1 cellular context compared by ENCODE assay signal in the genomic region with DNA sequence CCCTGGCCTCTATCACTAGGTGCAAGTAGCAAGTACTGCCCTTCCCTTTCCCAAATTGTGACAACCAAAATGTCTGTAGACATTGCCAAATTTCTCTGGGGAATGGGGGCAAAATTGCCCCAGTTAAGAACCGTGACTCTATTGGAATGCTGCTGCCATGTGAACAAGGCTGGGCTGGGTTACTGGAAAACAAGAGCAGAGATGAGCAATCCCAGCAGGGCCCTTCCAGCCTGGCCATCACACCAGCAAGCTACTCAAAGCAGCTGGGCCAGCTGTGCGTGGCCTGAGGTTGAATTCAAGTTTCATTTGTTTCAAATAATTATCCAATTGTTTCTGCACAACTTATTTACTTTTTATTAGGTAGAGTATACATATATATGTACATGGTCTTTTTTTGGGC.
TF ChIP-seq lines count a peak whose summit lies in the region.

No MANE protein-coding gene starts in this region.

TF ChIP-seq in H1, 55 proteins besides CTCF, POLR2A, EP300 and RAD21 (continued from another document):
- TF ChIP-seq FOSL1 (IDR thresholded peaks at IDR 0.05; ENCODE audit: insufficient read depth, low read depth, low read length) (no peak), SUZ12 (IDR thresholded peaks at IDR 0.05; ENCODE audit: low read length) (no peak), BRCA1 (IDR thresholded peaks at IDR 0.05; ENCODE audit: low read depth, low read length) (no peak), CTBP2 (IDR thresholded peaks at IDR 0.05; ENCODE audit: borderline replicate concordance, insufficient read depth, insufficient read length, low read length) (no peak), HDAC6 (IDR thresholded peaks at IDR 0.05; ENCODE audit: low read depth, low read length) (no peak), TAF1 (IDR thresholded peaks at IDR 0.05; ENCODE audit: low read depth, low read length) (no peak), SAP30 (IDR thresholded peaks at IDR 0.05; ENCODE audit: insufficient read depth, insufficient replicate concordance, low read length) (no peak), POLR2AphosphoS5 (IDR thresholded peaks at IDR 0.05; ENCODE audit: low read depth, low read length) (no peak)
- TF ChIP-seq, protein P1, sequence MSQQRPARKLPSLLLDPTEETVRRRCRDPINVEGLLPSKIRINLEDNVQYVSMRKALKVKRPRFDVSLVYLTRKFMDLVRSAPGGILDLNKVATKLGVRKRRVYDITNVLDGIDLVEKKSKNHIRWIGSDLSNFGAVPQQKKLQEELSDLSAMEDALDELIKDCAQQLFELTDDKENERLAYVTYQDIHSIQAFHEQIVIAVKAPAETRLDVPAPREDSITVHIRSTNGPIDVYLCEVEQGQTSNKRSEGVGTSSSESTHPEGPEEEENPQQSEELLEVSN (IDR thresholded peaks at IDR 0.05), result no peak
